ENCODE assay signal across 18 cellular contexts in genomic region chr11:80586464-80586863, GRCh38.
"Had no signal": no experiment of that assay in that cellular context is flagged by ENCODE, and none has a peak within 500 bp of the region (broad histone marks: within the 10 kb centered on the region; RNA-seq: fewer than 3 reads in every experiment).

No MANE protein-coding gene starts in this region.

- ATAC-seq: activated CD8-positive, alpha-beta T cell treated with anti-CD3 and anti-CD28 coated beads for 36 hours; activated T-cell treated with anti-CD3 and anti-CD28 coated beads, Interleukin-2, amount 50 U/mL, for 4 hours; body of pancreas; pancreas; T-cell had no signal

- H3K4me1 Mint-ChIP-seq: immature natural killer cell, naive B cell, T-cell had no signal

- H3K36me3 ChIP-seq: pancreas, stomach had no signal

- H3K4me3 Mint-ChIP-seq: activated CD8-positive, alpha-beta T cell treated with anti-CD3 and anti-CD28 coated beads for 36 hours; activated T-cell treated with anti-CD3 and anti-CD28 coated beads, Interleukin-2, amount 50 U/mL, for 4 hours; immature natural killer cell; naive B cell; T-cell had no signal

- H3K4me1 ChIP-seq: body of pancreas, pancreas, stomach, testis had no signal

- DNase-seq: activated CD4-positive, alpha-beta T cell treated with anti-CD3 and anti-CD28 coated beads for 4 hours; activated CD8-positive, alpha-beta T cell treated with anti-CD3 and anti-CD28 coated beads for 36 hours; activated effector memory CD4-positive, alpha-beta T cell treated with Interleukin-2 at 50 U/mL for 16 hours; activated naive CD4-positive, alpha-beta T cell treated with anti-CD3 and anti-CD28 coated beads, Interleukin-2, amount 50 U/mL, for 16 hours; activated T-cell treated with anti-CD3 and anti-CD28 coated beads, Interleukin-2, amount 50 U/mL, for 4 hours; body of pancreas; cortex of kidney; effector CD4-positive, alpha-beta T cell; head of caudate nucleus; immature natural killer cell; naive B cell; pancreas; stimulated activated CD4-positive, alpha-beta T cell treated with anti-CD3 and anti-CD28 coated beads, Interleukin-12 subunit alpha, Interleukin-12 subunit beta, amount 100 ng/mL, for 4 hours; stimulated activated CD4-positive, alpha-beta T cell treated with anti-CD3 and anti-CD28 coated beads, Interleukin-2, amount 100 ng/mL, for 24 hours; stomach; T-cell; T1000; testis had no signal

- H3K27ac Mint-ChIP-seq: activated CD8-positive, alpha-beta T cell treated with anti-CD3 and anti-CD28 coated beads for 36 hours; immature natural killer cell; naive B cell; T-cell had no signal

- H3K27me3 ChIP-seq: body of pancreas, pancreas, testis had no signal

- H3K36me3 Mint-ChIP-seq: immature natural killer cell, naive B cell, T-cell had no signal

- H3K27ac ChIP-seq: body of pancreas, pancreas, stomach, testis had no signal

- H3K4me3 ChIP-seq: body of pancreas, pancreas, stomach, testis had no signal

- H3K9me3 ChIP-seq: body of pancreas, pancreas, stomach, testis had no signal

- H3K27me3 Mint-ChIP-seq: activated CD8-positive, alpha-beta T cell treated with anti-CD3 and anti-CD28 coated beads for 36 hours; naive B cell; T-cell had no signal
